ENCODE assay signal across 9 cellular contexts in genomic region chr6:35391240-35391968, GRCh38. TPM values are rescaled to one million over a fixed set of nuclear protein-coding genes. Genes with fewer than 3 reads are reported as not detected.
DNase-seq lines count a peak whose midpoint lies in the region; FAIRE-seq and TF ChIP-seq lines count a peak whose summit lies in the region.
"Had no signal": no experiment of that assay in that cellular context is flagged by ENCODE, and none has a peak within 500 bp of the region (broad histone marks: within the 10 kb centered on the region; RNA-seq: fewer than 3 reads in every experiment).

No MANE protein-coding gene starts in this region.

- H3K4me1 ChIP-seq in ACC112 (ENCODE audit: control insufficient read depth, insufficient read depth, low read length, unreplicated experiment) (peaks cover 53% of the 10 kb centered on the region), adrenal gland (replicated peaks in 1 of 2) (peaks cover 16 to 22% of the 10 kb centered on the region in 2 donors)

- DNase-seq in HS-5 (ENCODE audit: low read depth) (peak; percentile 95), astrocyte of the cerebellum (ENCODE audit: low read depth) (peak; percentile 91), kidney tubule cell (ENCODE audit: low spot score) (peak; percentile 99), adrenal gland (no peak), occipital lobe (lab: John Stamatoyannopoulos, UW) (no peak), GM19239 (ENCODE audit: insufficient read length, low spot score) (no peak), GM12891 (ENCODE audit: insufficient read length, low spot score) (no peak)
- DNase-seq: NCI-H1417 treated with DMSO at 0.1 percent for 48 hours had no signal

- FAIRE-seq in GM19239 (lab: Jason Lieb, UNC) (no peak), GM12891 (lab: Jason Lieb, UNC) (no peak)

- H2AFZ ChIP-seq in ACC112 (ENCODE audit: low read length, unreplicated experiment): no peak overlapping the region

- peak overlapping the region; percentile 10 for H3K4me3 ChIP-seq in ACC112 (ENCODE audit: low read depth, low read length)
- no peak overlapping the region for H3K4me3 ChIP-seq in astrocyte of the cerebellum (ENCODE audit: low read depth, low read length)
- H3K4me3 ChIP-seq in adrenal gland: no peak overlapping the region

- H3K36me3 ChIP-seq in ACC112 (ENCODE audit: insufficient read depth, low read length) (no peaks in the 10 kb centered on the region), adrenal gland (replicated peaks in 1 of 2) (no peaks in the 10 kb centered on the region)

- in situ Hi-C loops in astrocyte of the cerebellum (cut with HindIII; ENCODE audit: low sequenced_read_pairs): no loop called here

- intact Hi-C loops in adrenal gland (cut with DNase I): no loop called here

- no peaks in the 10 kb centered on the region for H3K27me3 ChIP-seq in ACC112 (ENCODE audit: insufficient read depth, low read length)
- no peaks in the 10 kb centered on the region for H3K27me3 ChIP-seq in adrenal gland

- peaks cover 14% of the 10 kb centered on the region for H3K79me2 ChIP-seq in ACC112 (ENCODE audit: control insufficient read depth, insufficient read depth, low read length, unreplicated experiment)

- TF ChIP-seq CTCF in astrocyte of the cerebellum (IDR thresholded peaks at IDR 0.05; ENCODE audit: low read depth, low read length, missing control alignments) (peak; percentile 26), adrenal gland (IDR thresholded peaks at IDR 0.05) (no peak)

- TF ChIP-seq POLR2A in adrenal gland (IDR thresholded peaks at IDR 0.05): no peak
- no peak for TF ChIP-seq POLR2A in GM12891 (IDR thresholded peaks at IDR 0.05; ENCODE audit: low read depth, low read length)

- no peaks in the 10 kb centered on the region for H3K9me3 ChIP-seq in adrenal gland (replicated peaks in 1 of 3)

- 85 to 91% (median 86%) methylated on average over 7 of the region's 7 CpGs for WGBS in adrenal gland, 4 donors

- H3K27ac ChIP-seq in ACC112 (ENCODE audit: low read depth, low read length) (peak overlapping the region; percentile 97), adrenal gland (no peak overlapping the region)

TF ChIP-seq in GM12891, 5 proteins besides CTCF, POLR2A, EP300 and RAD21:
- TF ChIP-seq PAX5 (IDR thresholded peaks at IDR 0.05; ENCODE audit: insufficient read depth, low read length, severe bottlenecking): no peak
- TF ChIP-seq TAF1 (IDR thresholded peaks at IDR 0.05; ENCODE audit: low read depth, low read length): no peak
- no peak for TF ChIP-seq SPI1 (IDR thresholded peaks at IDR 0.05; ENCODE audit: low read depth, low read length)
- TF ChIP-seq POLR2AphosphoS5 (IDR thresholded peaks at IDR 0.05; ENCODE audit: low read depth, low read length): no peak
- no peak for TF ChIP-seq POU2F2 (IDR thresholded peaks at IDR 0.05; ENCODE audit: low read depth, low read length)

RNA-seq across cellular contexts. Expression of gene PPARD, which starts 49.0 kb away (rescaled TPM):
- total RNA-seq in adrenal gland (10 to 100 TPM; 14.9 to 32.9 (median 21.6) TPM), occipital lobe (2.2 TPM)
- 10 to 100 TPM; 15.3 to 39.8 (median 29.5) TPM for polyA plus RNA-seq in adrenal gland
- 7.4 TPM for polyA plus RNA-seq in GM12891 (2012; ENCODE audit: low read depth, missing spikeins)

Comparison
In these comparisons a context has a peak if more than half of its experiments do, and no peak if none do; other contexts are left out.
1. DNase-seq: peak in HS-5 (single experiment), astrocyte of the cerebellum (single experiment) and kidney tubule cell (single experiment); none in adrenal gland (0 of 7), occipital lobe (single experiment), GM19239 (single experiment) and GM12891 (single experiment).